Comparison of ENCODE assay signal across 17 cellular contexts in the genomic region with DNA sequence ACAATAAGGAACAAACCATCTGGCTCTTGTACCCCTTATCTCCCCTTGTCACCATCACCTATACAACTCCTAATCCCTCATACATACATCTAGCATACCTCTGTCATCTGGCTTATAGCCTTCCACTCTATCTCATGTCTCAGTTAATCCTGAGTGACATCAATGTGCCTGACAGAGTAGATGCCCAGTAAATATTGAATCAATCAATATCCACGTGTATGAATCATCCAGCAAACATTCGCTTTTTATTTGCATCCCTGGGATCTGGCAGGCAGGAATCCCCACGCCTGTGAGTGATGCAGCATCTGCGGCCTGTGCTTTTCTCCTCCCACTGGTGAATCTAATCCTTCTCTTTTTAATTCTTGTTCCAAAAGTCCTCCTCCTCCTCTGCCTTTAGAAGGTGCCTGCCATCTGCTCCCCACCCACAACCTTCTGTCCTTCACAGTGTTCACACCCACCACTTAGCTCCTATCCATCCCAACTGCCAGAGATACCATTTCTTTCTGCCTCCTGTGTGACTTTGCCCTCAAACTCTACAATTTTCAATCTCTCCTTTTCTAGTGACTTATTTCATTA.
"Had no signal": no experiment of that assay in that cellular context is flagged by ENCODE, and none has a peak within 500 bp of the region (broad histone marks: within the 10 kb centered on the region; RNA-seq: fewer than 3 reads in every experiment).

No MANE protein-coding gene starts in this region.

- H3K27me3 Mint-ChIP-seq: activated CD4-positive, alpha-beta T cell treated with anti-CD3 and anti-CD28 coated beads, Interleukin-2, amount 10 ng/mL, durations not matched to agents 24 days and 14 days had no signal

- ATAC-seq: activated CD8-positive, alpha-beta T cell treated with anti-CD3 and anti-CD28 coated beads for 36 hours; activated naive CD8-positive, alpha-beta T cell treated with anti-CD3 and anti-CD28 coated beads, Interleukin-2, amount 50 U/mL, for 24 hours; effector memory CD8-positive, alpha-beta T cell; left cardiac atrium; naive thymus-derived CD4-positive, alpha-beta T cell; stimulated activated memory B cell treated with anti-CD40 and anti-IgM and Interleukin-4, amounts not matched to agents 10 μg/mL and 1 μg/mL and 100 μg/mL, for 72 hours had no signal

- H3K4me1 Mint-ChIP-seq: activated CD4-positive, alpha-beta T cell treated with anti-CD3 and anti-CD28 coated beads, Interleukin-2, amount 10 ng/mL, durations not matched to agents 24 days and 14 days; activated naive CD4-positive, alpha-beta T cell treated with anti-CD3 and anti-CD28 coated beads, Interleukin-2, amount 10 ng/mL, durations not matched to agents 7 days and 5 days; activated naive CD8-positive, alpha-beta T cell treated with anti-CD3 and anti-CD28 coated beads, Interleukin-2, amount 50 U/mL, for 24 hours; naive thymus-derived CD4-positive, alpha-beta T cell; neural progenitor cell; stimulated activated memory B cell treated with anti-CD40 and anti-IgM and Interleukin-4, amounts not matched to agents 10 μg/mL and 1 μg/mL and 100 μg/mL, for 72 hours had no signal

- H3K27ac Mint-ChIP-seq: activated CD4-positive, alpha-beta T cell treated with anti-CD3 and anti-CD28 coated beads, Interleukin-2, amount 10 ng/mL, durations not matched to agents 24 days and 14 days; activated CD8-positive, alpha-beta T cell treated with anti-CD3 and anti-CD28 coated beads for 36 hours; activated naive CD4-positive, alpha-beta T cell treated with anti-CD3 and anti-CD28 coated beads, Interleukin-2, amount 10 ng/mL, durations not matched to agents 7 days and 5 days; activated naive CD8-positive, alpha-beta T cell treated with anti-CD3 and anti-CD28 coated beads, Interleukin-2, amount 50 U/mL, for 24 hours; activated T-cell treated with anti-CD3 and anti-CD28 coated beads, Interleukin-2, amount 50 U/mL, for 24 hours; effector memory CD8-positive, alpha-beta T cell; naive thymus-derived CD4-positive, alpha-beta T cell; neural progenitor cell; stimulated activated memory B cell treated with anti-CD40 and anti-IgM and Interleukin-4, amounts not matched to agents 10 μg/mL and 1 μg/mL and 100 μg/mL, for 72 hours had no signal

- H3K4me3 ChIP-seq: esophagus squamous epithelium, neural progenitor cell, sigmoid colon, spleen had no signal

- H3K9me3 ChIP-seq: esophagus squamous epithelium had no signal

- H3K27me3 ChIP-seq: esophagus squamous epithelium, neural progenitor cell, sigmoid colon had no signal

- H3K4me3 Mint-ChIP-seq: activated CD4-positive, alpha-beta T cell treated with anti-CD3 and anti-CD28 coated beads, Interleukin-2, amount 10 ng/mL, durations not matched to agents 24 days and 14 days; activated CD8-positive, alpha-beta T cell treated with anti-CD3 and anti-CD28 coated beads for 36 hours; activated naive CD4-positive, alpha-beta T cell treated with anti-CD3 and anti-CD28 coated beads, Interleukin-2, amount 10 ng/mL, durations not matched to agents 7 days and 5 days; activated naive CD8-positive, alpha-beta T cell treated with anti-CD3 and anti-CD28 coated beads, Interleukin-2, amount 50 U/mL, for 24 hours; activated T-cell treated with anti-CD3 and anti-CD28 coated beads, Interleukin-2, amount 50 U/mL, for 24 hours; effector memory CD8-positive, alpha-beta T cell; naive thymus-derived CD4-positive, alpha-beta T cell; neural progenitor cell; stimulated activated memory B cell treated with anti-CD40 and anti-IgM and Interleukin-4, amounts not matched to agents 10 μg/mL and 1 μg/mL and 100 μg/mL, for 72 hours had no signal

- DNase-seq: activated CD4-positive, alpha-beta T cell treated with anti-CD3 and anti-CD28 coated beads, Interleukin-2, amount 10 ng/mL, durations not matched to agents 24 days and 14 days; activated CD8-positive, alpha-beta T cell treated with anti-CD3 and anti-CD28 coated beads for 36 hours; activated naive CD4-positive, alpha-beta T cell treated with anti-CD3 and anti-CD28 coated beads, Interleukin-2, amount 10 ng/mL, durations not matched to agents 7 days and 5 days; activated naive CD8-positive, alpha-beta T cell treated with anti-CD3 and anti-CD28 coated beads, Interleukin-2, amount 50 U/mL, for 24 hours; activated T-cell treated with anti-CD3 and anti-CD28 coated beads, Interleukin-2, amount 50 U/mL, for 24 hours; dermis blood vessel endothelial cell; effector memory CD8-positive, alpha-beta T cell; esophagus squamous epithelium; left cardiac atrium; mesenchymal stem cell; naive thymus-derived CD4-positive, alpha-beta T cell; sigmoid colon; spleen; stimulated activated CD4-positive, alpha-beta T cell treated with anti-CD3 and anti-CD28 coated beads, Interleukin-4, amount 100 ng/mL, for 4 hours; T-helper 1 cell had no signal

- H3K36me3 ChIP-seq: esophagus squamous epithelium, neural progenitor cell, sigmoid colon, spleen had no signal

- H3K36me3 Mint-ChIP-seq: activated naive CD4-positive, alpha-beta T cell treated with anti-CD3 and anti-CD28 coated beads, Interleukin-2, amount 10 ng/mL, durations not matched to agents 7 days and 5 days; stimulated activated memory B cell treated with anti-CD40 and anti-IgM and Interleukin-4, amounts not matched to agents 10 μg/mL and 1 μg/mL and 100 μg/mL, for 72 hours had no signal

- H3K27ac ChIP-seq: esophagus squamous epithelium, neural progenitor cell, sigmoid colon, spleen had no signal
